Comparison of ENCODE assay signal across 14 cellular contexts in the genomic region with DNA sequence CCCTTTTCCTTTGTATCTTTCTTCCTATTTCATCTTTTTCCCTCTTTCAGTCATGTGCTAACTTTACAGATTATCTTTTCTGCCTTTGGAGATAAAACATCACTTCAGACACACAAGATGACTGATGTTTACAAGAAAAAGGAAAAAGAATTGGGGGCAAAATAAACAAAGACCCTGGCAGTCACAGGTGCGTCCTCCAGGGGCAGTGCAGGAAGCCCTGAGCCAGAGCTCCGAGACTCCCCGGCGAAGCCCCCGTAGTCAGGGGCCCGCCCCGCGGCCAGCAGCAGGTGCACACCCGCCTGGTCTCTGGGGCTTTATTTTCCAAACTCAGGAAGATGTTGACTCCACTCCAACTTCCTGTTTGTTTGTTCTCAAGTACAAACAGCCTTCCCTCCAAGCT. TPM values are rescaled to one million over a fixed set of nuclear protein-coding genes. Genes with fewer than 3 reads are reported as not detected.
DNase-seq lines count a peak whose midpoint lies in the region; ATAC-seq and TF ChIP-seq lines count a peak whose summit lies in the region.
"Had no signal": no experiment of that assay in that cellular context is flagged by ENCODE, and none has a peak within 500 bp of the region (broad histone marks: within the 10 kb centered on the region; RNA-seq: fewer than 3 reads in every experiment).

No MANE protein-coding gene starts in this region.

- H3K36me3 ChIP-seq in endodermal cell (ENCODE audit: control insufficient read depth, insufficient read depth, low read length), result no peaks in the 10 kb centered on the region

- no peaks in the 10 kb centered on the region for H3K27me3 Mint-ChIP-seq in endodermal cell (ENCODE audit: insufficient read depth)
- H3K27me3 Mint-ChIP-seq in progenitor cell of endocrine pancreas, result peaks cover 23% of the 10 kb centered on the region
- H3K27me3 Mint-ChIP-seq in natural killer cell treated with Interleukin-12 subunit alpha and Interleukin-12 subunit beta and Interleukin-15 and Interleukin-18, amount 100 ng/mL, for 72 hours, result no peaks in the 10 kb centered on the region
- H3K27me3 Mint-ChIP-seq: CD4-positive, alpha-beta T cell had no signal

- DNase-seq in NCI-H2171 treated with DMSO at 0.1 percent for 48 hours (lab: John Stamatoyannopoulos, UW), result peak; percentile 2
- no peak for DNase-seq in NCI-H2171 (lab: John Stamatoyannopoulos, UW)
- peak; percentile 6 for DNase-seq in NCI-H1105 (lab: John Stamatoyannopoulos, UW)
- peak; percentile 57 for DNase-seq in endodermal cell
- DNase-seq in progenitor cell of endocrine pancreas (ENCODE audit: low spot score, unreplicated experiment), result no peak
- no peak for DNase-seq in natural killer cell treated with Interleukin-12 subunit alpha and Interleukin-12 subunit beta and Interleukin-15 and Interleukin-18, amount 100 ng/mL, for 72 hours (ENCODE audit: low spot score)
- DNase-seq: 8988T; CD4-positive, alpha-beta T cell; erythroblast; NCI-H2227 treated with DMSO at 0.1 percent for 48 hours; OCI-M1 had no signal

- H3K9me3 Mint-ChIP-seq in endodermal cell (no peaks in the 10 kb centered on the region), progenitor cell of endocrine pancreas (ENCODE audit: low read depth) (no peaks in the 10 kb centered on the region)
- no peaks in the 10 kb centered on the region for H3K9me3 Mint-ChIP-seq in natural killer cell treated with Interleukin-12 subunit alpha and Interleukin-12 subunit beta and Interleukin-15 and Interleukin-18, amount 100 ng/mL, for 72 hours
- H3K9me3 Mint-ChIP-seq: CD4-positive, alpha-beta T cell had no signal

- H3K9me3 ChIP-seq in endodermal cell (ENCODE audit: control insufficient read depth, low read length), result no peaks in the 10 kb centered on the region

- H3K36me3 Mint-ChIP-seq in endodermal cell (ENCODE audit: low read depth), result no peaks in the 10 kb centered on the region
- no peaks in the 10 kb centered on the region for H3K36me3 Mint-ChIP-seq in progenitor cell of endocrine pancreas (ENCODE audit: insufficient read depth)
- H3K36me3 Mint-ChIP-seq in natural killer cell treated with Interleukin-12 subunit alpha and Interleukin-12 subunit beta and Interleukin-15 and Interleukin-18, amount 100 ng/mL, for 72 hours, result no peaks in the 10 kb centered on the region

- H3K9ac ChIP-seq in endodermal cell (ENCODE audit: extremely low read depth, low read length, poor library complexity, severe bottlenecking), result no peak overlapping the region

- H3K27me3 ChIP-seq in endodermal cell (ENCODE audit: control insufficient read depth, insufficient read depth, low read length, poor library complexity, severe bottlenecking), result no peaks in the 10 kb centered on the region

- 58 to 77% methylated on average over 8 to 9 of the region's 9 CpGs for WGBS in endodermal cell (ENCODE audit: insufficient coverage in 1 of 2, insufficient read length in 1 of 2), 2 experiments

- H3K4me1 ChIP-seq in endodermal cell (ENCODE audit: control insufficient read depth, insufficient read depth, low read length), result no peaks in the 10 kb centered on the region

- no peak overlapping the region for H3K27ac ChIP-seq in endodermal cell (ENCODE audit: low read depth, low read length)
- H3K27ac ChIP-seq: VCaP had no signal

- TF ChIP-seq CTCF in endodermal cell (conservative IDR thresholded peaks at IDR 0.05) (peak; percentile 49), progenitor cell of endocrine pancreas (IDR thresholded peaks at IDR 0.05; ENCODE audit: unreplicated experiment) (peak; percentile 35)

- ATAC-seq in GM18858 (IDR thresholded peaks at IDR 0.05; ENCODE audit: unreplicated experiment) (no peak), HG03460 (IDR thresholded peaks at IDR 0.05; ENCODE audit: unreplicated experiment) (no peak)
- no peak for ATAC-seq in natural killer cell treated with Interleukin-12 subunit alpha and Interleukin-12 subunit beta and Interleukin-15 and Interleukin-18, amount 100 ng/mL, for 72 hours

- H3K4me3 ChIP-seq in endodermal cell (ENCODE audit: low read length), result no peak overlapping the region

- H3K27ac Mint-ChIP-seq in endodermal cell (no peak overlapping the region), progenitor cell of endocrine pancreas (no peak overlapping the region)
- no peak overlapping the region for H3K27ac Mint-ChIP-seq in natural killer cell treated with Interleukin-12 subunit alpha and Interleukin-12 subunit beta and Interleukin-15 and Interleukin-18, amount 100 ng/mL, for 72 hours
- H3K27ac Mint-ChIP-seq: CD4-positive, alpha-beta T cell had no signal

- H3K4me3 Mint-ChIP-seq in endodermal cell, result no peak overlapping the region
- no peak overlapping the region for H3K4me3 Mint-ChIP-seq in progenitor cell of endocrine pancreas (ENCODE audit: low read depth)
- no peak overlapping the region for H3K4me3 Mint-ChIP-seq in natural killer cell treated with Interleukin-12 subunit alpha and Interleukin-12 subunit beta and Interleukin-15 and Interleukin-18, amount 100 ng/mL, for 72 hours
- H3K4me3 Mint-ChIP-seq: CD4-positive, alpha-beta T cell had no signal

- H3K4me1 Mint-ChIP-seq in endodermal cell (no peaks in the 10 kb centered on the region), progenitor cell of endocrine pancreas (ENCODE audit: low read depth) (peaks cover 1% of the 10 kb centered on the region)
- H3K4me1 Mint-ChIP-seq in natural killer cell treated with Interleukin-12 subunit alpha and Interleukin-12 subunit beta and Interleukin-15 and Interleukin-18, amount 100 ng/mL, for 72 hours (ENCODE audit: low read depth in 2 of 2), result peaks cover 16 to 32% of the 10 kb centered on the region in 2 donors

RNA-seq across cellular contexts. Expression of a gene that starts 10.2 kb away (rescaled TPM):
- total RNA-seq in endodermal cell, result 1 to 10 TPM; 8.4 to 9.9 TPM
- polyA plus RNA-seq in endodermal cell (2013, experiment 1 of 2), result 20.9 TPM
- polyA plus RNA-seq in endodermal cell (2013, experiment 2 of 2), result 18.8 TPM
- 8.4 and 10.0 TPM in 2 replicates for total RNA-seq in progenitor cell of endocrine pancreas
- total RNA-seq in natural killer cell treated with Interleukin-12 subunit alpha and Interleukin-12 subunit beta and Interleukin-15 and Interleukin-18, amount 100 ng/mL, for 72 hours, result 10 to 100 TPM; 29.2 to 34.6 TPM

RNA-seq across cellular contexts. Expression of a gene that starts 34.5 kb away (rescaled TPM):
- total RNA-seq in endodermal cell (10 to 100 TPM; 10.3 to 14.6 TPM), progenitor cell of endocrine pancreas (21.7 and 22.1 TPM in 2 replicates)
- polyA plus RNA-seq in endodermal cell (2013, experiment 1 of 2), result 12.8 TPM
- 12.3 TPM for polyA plus RNA-seq in endodermal cell (2013, experiment 2 of 2)
- 1 to 10 TPM; 6.5 to 8.5 TPM for total RNA-seq in natural killer cell treated with Interleukin-12 subunit alpha and Interleukin-12 subunit beta and Interleukin-15 and Interleukin-18, amount 100 ng/mL, for 72 hours

Comparison
In these comparisons a context has a peak if more than half of its experiments do, and no peak if none do; other contexts are left out.
1. DNase-seq: peak in NCI-H2171 treated with DMSO at 0.1 percent for 48 hours (single experiment), NCI-H1105 (single experiment) and endodermal cell (single experiment); none in NCI-H2171 (single experiment), progenitor cell of endocrine pancreas (single experiment) and natural killer cell treated with Interleukin-12 subunit alpha and Interleukin-12 subunit beta and Interleukin-15 and Interleukin-18, amount 100 ng/mL, for 72 hours (single experiment).